Comparison of ENCODE assay signal across 1 cellular context in the genomic region with DNA sequence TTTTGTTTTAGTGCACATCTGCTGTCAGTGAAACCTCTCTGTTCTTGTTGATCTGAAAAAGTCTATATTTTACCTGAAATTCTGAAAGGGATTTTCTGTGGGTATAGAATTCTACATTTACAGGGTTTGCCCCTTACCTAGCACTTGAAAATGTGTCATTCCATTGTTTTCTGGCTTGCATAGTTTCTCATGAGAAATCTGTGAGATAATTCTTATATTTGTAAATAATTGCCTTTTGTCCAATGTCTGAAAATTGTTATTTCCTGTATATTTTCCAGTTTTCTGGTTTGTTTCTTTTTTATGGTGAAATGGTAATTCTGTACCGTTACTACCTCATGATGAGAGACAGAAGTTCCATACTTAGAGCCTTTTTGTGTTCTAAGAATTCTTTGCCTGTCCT.
TF ChIP-seq lines count a peak whose summit lies in the region.

No MANE protein-coding gene starts in this region.

TF ChIP-seq in K562, 482 proteins besides CTCF, POLR2A, EP300 and RAD21:
- TF ChIP-seq, protein P1, sequence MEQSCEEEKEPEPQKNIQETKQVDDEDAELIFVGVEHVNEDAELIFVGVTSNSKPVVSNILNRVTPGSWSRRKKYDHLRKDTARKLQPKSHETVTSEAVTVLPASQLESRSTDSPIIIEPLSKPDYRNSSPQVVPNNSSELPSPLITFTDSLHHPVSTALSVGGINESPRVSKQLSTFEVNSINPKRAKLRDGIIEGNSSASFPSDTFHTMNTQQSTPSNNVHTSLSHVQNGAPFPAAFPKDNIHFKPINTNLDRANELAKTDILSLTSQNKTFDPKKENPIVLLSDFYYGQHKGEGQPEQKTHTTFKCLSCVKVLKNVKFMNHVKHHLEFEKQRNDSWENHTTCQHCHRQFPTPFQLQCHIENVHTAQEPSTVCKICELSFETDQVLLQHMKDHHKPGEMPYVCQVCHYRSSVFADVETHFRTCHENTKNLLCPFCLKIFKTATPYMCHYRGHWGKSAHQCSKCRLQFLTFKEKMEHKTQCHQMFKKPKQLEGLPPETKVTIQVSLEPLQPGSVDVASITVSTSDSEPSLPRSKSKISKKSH (CRISPR knock-in tag; IDR thresholded peaks at IDR 0.05) = no peak
- TF ChIP-seq, protein P2, sequence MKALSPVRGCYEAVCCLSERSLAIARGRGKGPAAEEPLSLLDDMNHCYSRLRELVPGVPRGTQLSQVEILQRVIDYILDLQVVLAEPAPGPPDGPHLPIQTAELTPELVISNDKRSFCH (CRISPR knock-in tag; IDR thresholded peaks at IDR 0.05) = no peak
- TF ChIP-seq, protein P2 (tag; IDR thresholded peaks at IDR 0.05) = no peak
- 0 out of 2 replicates have a peak, but pooled peaks have one; percentile 48 for TF ChIP-seq CBX5 (IDR thresholded peaks at IDR 0.05; ENCODE audit: borderline replicate concordance, low read depth)
- no peak for TF ChIP-seq PCBP2 (IDR thresholded peaks at IDR 0.05; ENCODE audit: low read depth, low read length, poor library complexity, severe bottlenecking)
- TF ChIP-seq, protein P3, sequence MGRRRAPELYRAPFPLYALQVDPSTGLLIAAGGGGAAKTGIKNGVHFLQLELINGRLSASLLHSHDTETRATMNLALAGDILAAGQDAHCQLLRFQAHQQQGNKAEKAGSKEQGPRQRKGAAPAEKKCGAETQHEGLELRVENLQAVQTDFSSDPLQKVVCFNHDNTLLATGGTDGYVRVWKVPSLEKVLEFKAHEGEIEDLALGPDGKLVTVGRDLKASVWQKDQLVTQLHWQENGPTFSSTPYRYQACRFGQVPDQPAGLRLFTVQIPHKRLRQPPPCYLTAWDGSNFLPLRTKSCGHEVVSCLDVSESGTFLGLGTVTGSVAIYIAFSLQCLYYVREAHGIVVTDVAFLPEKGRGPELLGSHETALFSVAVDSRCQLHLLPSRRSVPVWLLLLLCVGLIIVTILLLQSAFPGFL (CRISPR knock-in tag; IDR thresholded peaks at IDR 0.05) = no peak
- no peak for TF ChIP-seq CXXC5 (CRISPR knock-in tag; IDR thresholded peaks at IDR 0.05)
- no peak for TF ChIP-seq ZNF174 (CRISPR knock-in tag; IDR thresholded peaks at IDR 0.05)
- TF ChIP-seq HLTF (IDR thresholded peaks at IDR 0.05) = no peak
- TF ChIP-seq TRIM28 (IDR thresholded peaks at IDR 0.05) = peak; percentile 85; the same call in 1 of the 2 replicates
- no peak for TF ChIP-seq KDM5B (IDR thresholded peaks at IDR 0.05; ENCODE audit: insufficient replicate concordance, low read depth, low read length)
- TF ChIP-seq, protein P4, sequence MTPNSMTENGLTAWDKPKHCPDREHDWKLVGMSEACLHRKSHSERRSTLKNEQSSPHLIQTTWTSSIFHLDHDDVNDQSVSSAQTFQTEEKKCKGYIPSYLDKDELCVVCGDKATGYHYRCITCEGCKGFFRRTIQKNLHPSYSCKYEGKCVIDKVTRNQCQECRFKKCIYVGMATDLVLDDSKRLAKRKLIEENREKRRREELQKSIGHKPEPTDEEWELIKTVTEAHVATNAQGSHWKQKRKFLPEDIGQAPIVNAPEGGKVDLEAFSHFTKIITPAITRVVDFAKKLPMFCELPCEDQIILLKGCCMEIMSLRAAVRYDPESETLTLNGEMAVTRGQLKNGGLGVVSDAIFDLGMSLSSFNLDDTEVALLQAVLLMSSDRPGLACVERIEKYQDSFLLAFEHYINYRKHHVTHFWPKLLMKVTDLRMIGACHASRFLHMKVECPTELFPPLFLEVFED (CRISPR knock-in tag; conservative IDR thresholded peaks at IDR 0.05) = no peak
- no peak for TF ChIP-seq NFE2 (IDR thresholded peaks at IDR 0.05; ENCODE audit: low read depth)
- no peak for TF ChIP-seq GATAD2A (IDR thresholded peaks at IDR 0.05)
- peak in 1 of 2 experiments; percentile 54; a peak in 1 of 4 replicates for TF ChIP-seq TRIM24 (IDR thresholded peaks at IDR 0.05)
- no peak for TF ChIP-seq ZKSCAN1 (IDR thresholded peaks at IDR 0.05; ENCODE audit: low read depth, low read length)
- no peak for TF ChIP-seq SMC3 (conservative IDR thresholded peaks at IDR 0.05; ENCODE audit: insufficient read depth, low read depth, low read length)
- no peak for TF ChIP-seq ZNF124 (CRISPR knock-in tag; IDR thresholded peaks at IDR 0.05)
- no peak for TF ChIP-seq SIN3B (IDR thresholded peaks at IDR 0.05; ENCODE audit: low read depth)
- TF ChIP-seq, protein P5, sequence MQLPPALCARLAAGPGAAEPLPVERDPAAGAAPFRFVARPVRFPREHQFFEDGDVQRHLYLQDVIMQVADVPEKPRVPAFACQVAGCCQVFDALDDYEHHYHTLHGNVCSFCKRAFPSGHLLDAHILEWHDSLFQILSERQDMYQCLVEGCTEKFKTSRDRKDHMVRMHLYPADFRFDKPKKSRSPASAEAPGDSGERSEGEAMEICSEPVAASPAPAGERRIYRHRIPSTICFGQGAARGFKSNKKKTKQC (CRISPR knock-in tag; IDR thresholded peaks at IDR 0.05) = no peak
- TF ChIP-seq, protein P6, sequence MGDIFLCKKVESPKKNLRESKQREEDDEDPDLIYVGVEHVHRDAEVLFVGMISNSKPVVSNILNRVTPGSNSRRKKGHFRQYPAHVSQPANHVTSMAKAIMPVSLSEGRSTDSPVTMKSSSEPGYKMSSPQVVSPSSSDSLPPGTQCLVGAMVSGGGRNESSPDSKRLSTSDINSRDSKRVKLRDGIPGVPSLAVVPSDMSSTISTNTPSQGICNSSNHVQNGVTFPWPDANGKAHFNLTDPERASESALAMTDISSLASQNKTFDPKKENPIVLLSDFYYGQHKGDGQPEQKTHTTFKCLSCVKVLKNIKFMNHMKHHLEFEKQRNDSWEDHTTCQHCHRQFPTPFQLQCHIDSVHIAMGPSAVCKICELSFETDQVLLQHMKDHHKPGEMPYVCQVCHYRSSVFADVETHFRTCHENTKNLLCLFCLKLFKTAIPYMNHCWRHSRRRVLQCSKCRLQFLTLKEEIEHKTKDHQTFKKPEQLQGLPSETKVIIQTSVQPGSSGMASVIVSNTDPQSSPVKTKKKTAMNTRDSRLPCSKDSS (IDR thresholded peaks at IDR 0.05; ENCODE audit: low read depth, partially characterized antibody) = peak; percentile 35
- TF ChIP-seq ZNF764 (CRISPR knock-in tag; IDR thresholded peaks at IDR 0.05; ENCODE audit: low read depth) = no peak
- no peak for TF ChIP-seq NCOR1 (IDR thresholded peaks at IDR 0.05)
- no peak for TF ChIP-seq ETV1 (tag; conservative IDR thresholded peaks at IDR 0.05; ENCODE audit: low read depth)
- TF ChIP-seq, protein P7, sequence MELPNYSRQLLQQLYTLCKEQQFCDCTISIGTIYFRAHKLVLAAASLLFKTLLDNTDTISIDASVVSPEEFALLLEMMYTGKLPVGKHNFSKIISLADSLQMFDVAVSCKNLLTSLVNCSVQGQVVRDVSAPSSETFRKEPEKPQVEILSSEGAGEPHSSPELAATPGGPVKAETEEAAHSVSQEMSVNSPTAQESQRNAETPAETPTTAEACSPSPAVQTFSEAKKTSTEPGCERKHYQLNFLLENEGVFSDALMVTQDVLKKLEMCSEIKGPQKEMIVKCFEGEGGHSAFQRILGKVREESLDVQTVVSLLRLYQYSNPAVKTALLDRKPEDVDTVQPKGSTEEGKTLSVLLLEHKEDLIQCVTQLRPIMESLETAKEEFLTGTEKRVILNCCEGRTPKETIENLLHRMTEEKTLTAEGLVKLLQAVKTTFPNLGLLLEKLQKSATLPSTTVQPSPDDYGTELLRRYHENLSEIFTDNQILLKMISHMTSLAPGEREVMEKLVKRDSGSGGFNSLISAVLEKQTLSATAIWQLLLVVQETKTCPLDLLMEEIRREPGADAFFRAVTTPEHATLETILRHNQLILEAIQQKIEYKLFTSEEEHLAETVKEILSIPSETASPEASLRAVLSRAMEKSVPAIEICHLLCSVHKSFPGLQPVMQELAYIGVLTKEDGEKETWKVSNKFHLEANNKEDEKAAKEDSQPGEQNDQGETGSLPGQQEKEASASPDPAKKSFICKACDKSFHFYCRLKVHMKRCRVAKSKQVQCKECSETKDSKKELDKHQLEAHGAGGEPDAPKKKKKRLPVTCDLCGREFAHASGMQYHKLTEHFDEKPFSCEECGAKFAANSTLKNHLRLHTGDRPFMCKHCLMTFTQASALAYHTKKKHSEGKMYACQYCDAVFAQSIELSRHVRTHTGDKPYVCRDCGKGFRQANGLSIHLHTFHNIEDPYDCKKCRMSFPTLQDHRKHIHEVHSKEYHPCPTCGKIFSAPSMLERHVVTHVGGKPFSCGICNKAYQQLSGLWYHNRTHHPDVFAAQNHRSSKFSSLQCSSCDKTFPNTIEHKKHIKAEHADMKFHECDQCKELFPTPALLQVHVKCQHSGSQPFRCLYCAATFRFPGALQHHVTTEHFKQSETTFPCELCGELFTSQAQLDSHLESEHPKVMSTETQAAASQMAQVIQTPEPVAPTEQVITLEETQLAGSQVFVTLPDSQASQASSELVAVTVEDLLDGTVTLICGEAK (IDR thresholded peaks at IDR 0.05) = no peak
- TF ChIP-seq, protein P7 (CRISPR knock-in tag; IDR thresholded peaks at IDR 0.05) = no peak
- TF ChIP-seq ZNF165 (CRISPR knock-in tag; IDR thresholded peaks at IDR 0.05; ENCODE audit: borderline replicate concordance) = no peak
- no peak for TF ChIP-seq POLR2G (IDR thresholded peaks at IDR 0.05; ENCODE audit: low read depth, low read length)
- TF ChIP-seq, protein P8, sequence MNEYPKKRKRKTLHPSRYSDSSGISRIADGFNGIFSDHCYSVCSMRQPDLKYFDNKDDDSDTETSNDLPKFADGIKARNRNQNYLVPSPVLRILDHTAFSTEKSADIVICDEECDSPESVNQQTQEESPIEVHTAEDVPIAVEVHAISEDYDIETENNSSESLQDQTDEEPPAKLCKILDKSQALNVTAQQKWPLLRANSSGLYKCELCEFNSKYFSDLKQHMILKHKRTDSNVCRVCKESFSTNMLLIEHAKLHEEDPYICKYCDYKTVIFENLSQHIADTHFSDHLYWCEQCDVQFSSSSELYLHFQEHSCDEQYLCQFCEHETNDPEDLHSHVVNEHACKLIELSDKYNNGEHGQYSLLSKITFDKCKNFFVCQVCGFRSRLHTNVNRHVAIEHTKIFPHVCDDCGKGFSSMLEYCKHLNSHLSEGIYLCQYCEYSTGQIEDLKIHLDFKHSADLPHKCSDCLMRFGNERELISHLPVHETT (CRISPR knock-in tag; conservative IDR thresholded peaks at IDR 0.05 in 1 of 2, IDR thresholded peaks at IDR 0.05 in 1 of 2) = no peak
- no peak for TF ChIP-seq ZNF589 (CRISPR knock-in tag; IDR thresholded peaks at IDR 0.05; ENCODE audit: low read depth)
- TF ChIP-seq CAMTA2 (CRISPR knock-in tag; conservative IDR thresholded peaks at IDR 0.05) = no peak
- TF ChIP-seq RBM25 (IDR thresholded peaks at IDR 0.05; ENCODE audit: low read depth, low read length, severe bottlenecking) = no peak
- TF ChIP-seq SAFB2 (IDR thresholded peaks at IDR 0.05; ENCODE audit: borderline replicate concordance, low read depth, low read length, severe bottlenecking) = no peak
- TF ChIP-seq HNRNPH1 (optimal IDR thresholded peaks at IDR 0.05; ENCODE audit: low read depth, low read length) = no peak
- peak in 1 of 2 experiments; percentile 88; a peak in 2 of 3 replicates for TF ChIP-seq CBX3 (IDR thresholded peaks at IDR 0.05; ENCODE audit: borderline replicate concordance in 1 of 2, low read length in 2 of 2)
- no peak for TF ChIP-seq MTA3 (IDR thresholded peaks at IDR 0.05; ENCODE audit: borderline replicate concordance)
- TF ChIP-seq MTA1 (IDR thresholded peaks at IDR 0.05; ENCODE audit: borderline replicate concordance) = no peak
